ENCODE assay signal across 26 cellular contexts in the genomic region with DNA sequence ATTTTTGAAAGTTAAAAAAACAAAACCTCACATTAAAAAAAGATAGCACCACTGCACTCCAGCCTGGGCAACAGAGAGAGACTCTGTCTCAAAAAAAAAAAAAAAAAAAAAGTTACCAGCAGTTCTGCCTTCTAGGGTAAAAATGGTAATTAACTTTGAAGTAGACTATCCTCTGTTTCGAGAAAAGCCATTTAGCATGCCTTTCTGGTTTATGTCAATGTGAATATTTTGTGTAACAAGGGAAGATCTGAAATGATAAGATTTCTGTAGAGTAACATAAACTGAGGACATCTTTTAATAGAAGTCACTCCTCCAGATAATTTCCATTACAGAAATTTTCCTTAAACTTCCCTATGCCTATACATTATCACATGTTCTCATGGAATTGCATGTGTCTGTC.
"Had no signal": no experiment of that assay in that cellular context is flagged by ENCODE, and none has a peak within 500 bp of the region (broad histone marks: within the 10 kb centered on the region; RNA-seq: fewer than 3 reads in every experiment).

No MANE protein-coding gene starts in this region.

- H3K9me3 ChIP-seq: stomach, suprapubic skin, testis, thoracic aorta, thyroid gland, tibial artery, tibial nerve, transverse colon, upper lobe of left lung, upper lobe of right lung, uterus, vagina had no signal

- ATAC-seq: stimulated activated effector memory CD8-positive, alpha-beta T cell treated with anti-CD3 and anti-CD28 coated beads, Interleukin-12 subunit alpha, Interleukin-12 subunit beta, amount 100 ng/mL, for 72 hours; stimulated activated memory B cell treated with anti-CD40 and anti-IgM and Interleukin-4, amounts not matched to agents 10 μg/mL and 1 μg/mL and 100 μg/mL, for 72 hours; stimulated activated naive B cell treated with anti-CD40 and anti-IgM and Interleukin-4, amounts not matched to agents 10 μg/mL and 1 μg/mL and 100 μg/mL, for 72 hours; stimulated activated naive CD8-positive, alpha-beta T cell treated with anti-CD3 and anti-CD28 coated beads, Interleukin-15, amount 100 ng/mL, for 72 hours; stimulated activated naive CD8-positive, alpha-beta T cell treated with anti-CD3 and anti-CD28 coated beads, Interleukin-15, Interleukin-2, amounts not matched to agents 100 U/mL and 50 U/mL, for 24 hours; upper lobe of right lung had no signal

- H3K4me3 ChIP-seq: stomach, suprapubic skin, testis, thoracic aorta, thyroid gland, tibial artery, tibial nerve, transverse colon, upper lobe of left lung, upper lobe of right lung, uterus, vagina had no signal

- H3K27ac ChIP-seq: stomach, suprapubic skin, testis, thoracic aorta, thyroid gland, tibial artery, tibial nerve, transverse colon, upper lobe of left lung, upper lobe of right lung, uterus, vagina had no signal

- H3K36me3 ChIP-seq: stomach, suprapubic skin, thoracic aorta, thyroid gland, tibial artery, tibial nerve, transverse colon, upper lobe of left lung, upper lobe of right lung, uterus, vagina had no signal

- H3K4me1 ChIP-seq: stomach, suprapubic skin, testis, thyroid gland, tibial artery, tibial nerve, transverse colon, upper lobe of left lung, upper lobe of right lung, uterus, vagina had no signal

- H3K27me3 ChIP-seq: stomach, suprapubic skin, testis, thyroid gland, tibial artery, tibial nerve, transverse colon, upper lobe of left lung, upper lobe of right lung, uterus, vagina had no signal

- DNase-seq: stimulated activated CD4-positive, alpha-beta T cell treated with anti-CD3 and anti-CD28 coated beads, Interleukin-2, amount 100 ng/mL, for 48 hours; stimulated activated CD4-positive, alpha-beta T cell treated with anti-CD3 and anti-CD28 coated beads, Interleukin-4, amount 100 ng/mL, for 1 hour; stimulated activated CD4-positive, alpha-beta T cell treated with anti-CD3 and anti-CD28 coated beads, Interleukin-4, amount 100 ng/mL, for 24 hours; stimulated activated CD4-positive, alpha-beta T cell treated with anti-CD3 and anti-CD28 coated beads, Interleukin-4, amount 100 ng/mL, for 4 hours; stimulated activated CD8-positive, alpha-beta memory T cell treated with anti-CD3 and anti-CD28 coated beads, Interleukin-4, amount 100 ng/mL, for 48 hours; stimulated activated naive B cell treated with anti-CD40 and anti-IgM and Interleukin-4, amounts not matched to agents 10 μg/mL and 1 μg/mL and 100 μg/mL, for 72 hours; stimulated activated naive CD4-positive, alpha-beta T cell; stimulated activated naive CD4-positive, alpha-beta T cell treated with Interleukin-2 at 50 U/mL for 16 hours; stimulated activated naive CD8-positive, alpha-beta T cell treated with anti-CD3 and anti-CD28 coated beads, Interleukin-15, amount 100 ng/mL, for 72 hours; stimulated activated naive CD8-positive, alpha-beta T cell treated with anti-CD3 and anti-CD28 coated beads, Interleukin-15, Interleukin-2, amounts not matched to agents 100 U/mL and 50 U/mL, for 24 hours; stomach; substantia nigra; testis; thyroid gland; tibial artery; transverse colon; trophoblast cell; upper lobe of left lung; upper lobe of right lung; uterus had no signal
